Comparison of ENCODE assay signal across 23 cellular contexts in genomic region chr1:226353698-226354525, GRCh38. TPM values are rescaled to one million over a fixed set of nuclear protein-coding genes. Genes with fewer than 3 reads are reported as not detected.
A peak's percentile ranks its signal among the peaks of the same experiment; 100 is the strongest.
DNase-seq lines count a peak whose midpoint lies in the region; ATAC-seq, FAIRE-seq and TF ChIP-seq lines count a peak whose summit lies in the region.
"Had no signal": no experiment of that assay in that cellular context is flagged by ENCODE, and none has a peak within 500 bp of the region (broad histone marks: within the 10 kb centered on the region; RNA-seq: fewer than 3 reads in every experiment).

No MANE protein-coding gene starts in this region.

- peak overlapping the region; percentile 33 for H3K4me3 ChIP-seq in OCI-LY1 (ENCODE audit: low read depth, low read length, poor library complexity, severe bottlenecking)
- no peak overlapping the region for H3K4me3 ChIP-seq in cardiac muscle cell
- H3K4me3 ChIP-seq in neural progenitor cell = no peak overlapping the region
- H3K4me3 ChIP-seq: esophagus squamous epithelium, mucosa of descending colon, SJSA1, tibial artery had no signal

- H4K20me1 ChIP-seq in OCI-LY1 (ENCODE audit: insufficient read depth, low read length) (no peaks in the 10 kb centered on the region), neural progenitor cell (ENCODE audit: low read depth) (no peaks in the 10 kb centered on the region)

- no peak for ATAC-seq in HG02884 (IDR thresholded peaks at IDR 0.05; ENCODE audit: unreplicated experiment)
- ATAC-seq: activated CD4-positive, alpha-beta T cell treated with anti-CD3 and anti-CD28 coated beads for 36 hours; mucosa of descending colon had no signal

- H3F3A ChIP-seq in OCI-LY1 (ENCODE audit: insufficient read depth, low read length) = peaks cover 12% of the 10 kb centered on the region; the same call in 1 of the 2 replicates
- no peaks in the 10 kb centered on the region for H3F3A ChIP-seq in neural progenitor cell (ENCODE audit: low read depth)

- H3K27me3 Mint-ChIP-seq in neural progenitor cell (ENCODE audit: insufficient read depth, low read depth) = peaks cover 2% of the 10 kb centered on the region
- H3K27me3 Mint-ChIP-seq: activated CD4-positive, alpha-beta T cell treated with anti-CD3 and anti-CD28 coated beads for 36 hours; activated T-cell treated with anti-CD3 and anti-CD28 coated beads, Interleukin-2, amount 50 U/mL, for 24 hours had no signal

- no peak for TF ChIP-seq CTCF in OCI-LY1 (IDR thresholded peaks at IDR 0.05; ENCODE audit: low read length)
- TF ChIP-seq CTCF in cardiac muscle cell (IDR thresholded peaks at IDR 0.05; ENCODE audit: low read depth, low read length) = no peak
- TF ChIP-seq CTCF in neural progenitor cell (IDR thresholded peaks at IDR 0.05) = no peak

- H3K4me2 ChIP-seq in OCI-LY1 (ENCODE audit: low read length) (peak overlapping the region; percentile 60), neural progenitor cell (no peak overlapping the region)

- H3K4me3 Mint-ChIP-seq in neural progenitor cell = no peak overlapping the region
- H3K4me3 Mint-ChIP-seq: activated CD4-positive, alpha-beta T cell treated with anti-CD3 and anti-CD28 coated beads for 36 hours; activated T-cell treated with anti-CD3 and anti-CD28 coated beads, Interleukin-2, amount 50 U/mL, for 24 hours; stimulated activated naive CD8-positive, alpha-beta T cell treated with anti-CD3 and anti-CD28 coated beads, Interleukin-15, amount 100 ng/mL, for 72 hours had no signal

- H3K4me1 Mint-ChIP-seq in neural progenitor cell = peaks cover 21% of the 10 kb centered on the region
- H3K4me1 Mint-ChIP-seq: activated CD4-positive, alpha-beta T cell treated with anti-CD3 and anti-CD28 coated beads for 36 hours had no signal

- H3K9ac ChIP-seq in OCI-LY1 (ENCODE audit: low read length) = peak overlapping the region; percentile 65
- no peak overlapping the region for H3K9ac ChIP-seq in neural progenitor cell

- no peaks in the 10 kb centered on the region for H3K79me2 ChIP-seq in OCI-LY1 (ENCODE audit: insufficient read depth, low read length)
- H3K79me2 ChIP-seq in neural progenitor cell (ENCODE audit: low read depth) = no peaks in the 10 kb centered on the region

- H3K9me3 ChIP-seq in OCI-LY1 (ENCODE audit: low read length) (no peaks in the 10 kb centered on the region), cardiac muscle cell (ENCODE audit: low read depth) (no peaks in the 10 kb centered on the region), neural progenitor cell (ENCODE audit: low read depth) (no peaks in the 10 kb centered on the region)
- H3K9me3 ChIP-seq: esophagus squamous epithelium, mucosa of descending colon, SJSA1, tibial artery had no signal

- H3K4me1 ChIP-seq in OCI-LY1 (ENCODE audit: insufficient read depth, low read length, severe bottlenecking) = peaks cover 78% of the 10 kb centered on the region
- H3K4me1 ChIP-seq in cardiac muscle cell (ENCODE audit: low read depth) = peaks cover 67% of the 10 kb centered on the region
- peaks cover 10% of the 10 kb centered on the region for H3K4me1 ChIP-seq in neural progenitor cell
- H3K4me1 ChIP-seq: SJSA1 had no signal

- TF ChIP-seq POLR2A in GM12891 (IDR thresholded peaks at IDR 0.05; ENCODE audit: low read depth, low read length) (0 out of 2 replicates have a peak, but pooled peaks have one; percentile 7), H54 (IDR thresholded peaks at IDR 0.05; ENCODE audit: low read depth, low read length) (no peak)

- H2AFZ ChIP-seq in OCI-LY1 (ENCODE audit: low read length) (no peak overlapping the region), neural progenitor cell (replicated peaks) (no peak overlapping the region)

- peak overlapping the region; percentile 3 for H3K27ac Mint-ChIP-seq in neural progenitor cell
- H3K27ac Mint-ChIP-seq: activated CD4-positive, alpha-beta T cell treated with anti-CD3 and anti-CD28 coated beads for 36 hours; activated T-cell treated with anti-CD3 and anti-CD28 coated beads, Interleukin-2, amount 50 U/mL, for 24 hours; stimulated activated naive CD8-positive, alpha-beta T cell treated with anti-CD3 and anti-CD28 coated beads, Interleukin-15, amount 100 ng/mL, for 72 hours had no signal

- peaks cover 8% of the 10 kb centered on the region for H3K36me3 Mint-ChIP-seq in neural progenitor cell

- H3K27me3 ChIP-seq in OCI-LY1 (ENCODE audit: insufficient read depth, low read length) (no peaks in the 10 kb centered on the region), cardiac muscle cell (no peaks in the 10 kb centered on the region), neural progenitor cell (no peaks in the 10 kb centered on the region)
- H3K27me3 ChIP-seq: esophagus squamous epithelium, SJSA1 had no signal

- no peaks in the 10 kb centered on the region for H3K9me2 ChIP-seq in OCI-LY1 (ENCODE audit: low read depth, low read length)

- H3K27ac ChIP-seq in OCI-LY1 (ENCODE audit: low read depth, low read length, poor library complexity, severe bottlenecking) (peak overlapping the region; percentile 96), cardiac muscle cell (peak overlapping the region; percentile 87), neural progenitor cell (no peak overlapping the region)
- H3K27ac ChIP-seq: esophagus squamous epithelium, SJSA1, tibial artery had no signal

- peak; percentile 16 for FAIRE-seq in GM12891 (lab: Jason Lieb, UNC)
- FAIRE-seq in H54 (lab: Jason Lieb, UNC) = no peak
- FAIRE-seq: frontal cortex, RCC 7860 had no signal

- DNase-seq in GM12891 (ENCODE audit: insufficient read length, low spot score) (no peak), cardiac muscle cell (ENCODE audit: low read depth in 1 of 2, low spot score in 1 of 2) (peak in 1 of 2 donors; percentile 52), neural progenitor cell (ENCODE audit: low spot score) (no peak), H54 (ENCODE audit: insufficient read length, low spot score) (no peak), MV-4-11 (lab: John Stamatoyannopoulos, UW) (no peak)
- DNase-seq: activated CD4-positive, alpha-beta T cell treated with anti-CD3 and anti-CD28 coated beads for 36 hours; activated naive CD4-positive, alpha-beta T cell; activated T-cell treated with anti-CD3 and anti-CD28 coated beads, Interleukin-2, amount 50 U/mL, for 24 hours; amygdala; esophagus squamous epithelium; IMR-90; mucosa of descending colon; NCI-H1417; NCI-H2081 treated with DMSO at 0.1 percent for 48 hours; NCI-H510A; stimulated activated naive CD8-positive, alpha-beta T cell treated with anti-CD3 and anti-CD28 coated beads, Interleukin-15, amount 100 ng/mL, for 72 hours; T-helper 1 cell; tibial artery had no signal

- no peaks in the 10 kb centered on the region for H3K9me3 Mint-ChIP-seq in neural progenitor cell
- H3K9me3 Mint-ChIP-seq: activated T-cell treated with anti-CD3 and anti-CD28 coated beads, Interleukin-2, amount 50 U/mL, for 24 hours; stimulated activated naive CD8-positive, alpha-beta T cell treated with anti-CD3 and anti-CD28 coated beads, Interleukin-15, amount 100 ng/mL, for 72 hours had no signal

- H3K36me3 ChIP-seq in OCI-LY1 (ENCODE audit: insufficient read depth, low read length) = peaks cover 17% of the 10 kb centered on the region
- no peaks in the 10 kb centered on the region for H3K36me3 ChIP-seq in cardiac muscle cell
- no peaks in the 10 kb centered on the region for H3K36me3 ChIP-seq in neural progenitor cell

TF ChIP-seq in GM12891, 5 proteins besides CTCF, POLR2A, EP300 and RAD21:
- TF ChIP-seq TAF1 (IDR thresholded peaks at IDR 0.05; ENCODE audit: low read depth, low read length) (no peak), POLR2AphosphoS5 (IDR thresholded peaks at IDR 0.05; ENCODE audit: low read depth, low read length) (no peak), PAX5 (IDR thresholded peaks at IDR 0.05; ENCODE audit: insufficient read depth, low read length, severe bottlenecking) (no peak), SPI1 (IDR thresholded peaks at IDR 0.05; ENCODE audit: low read depth, low read length) (no peak), POU2F2 (IDR thresholded peaks at IDR 0.05; ENCODE audit: low read depth, low read length) (no peak)

RNA-seq across cellular contexts. Expression of gene LIN9, which starts 44.9 kb away (rescaled TPM):
- 1.9 TPM for polyA plus RNA-seq in GM12891 (2012; ENCODE audit: low read depth, missing spikeins)
- total RNA-seq in cardiac muscle cell (11.3 and 12.6 TPM in 2 replicates), neural progenitor cell (ENCODE audit: low replicate concordance) (20.8 and 34.4 TPM in 2 replicates)
- 9.7 and 16.6 TPM in 2 replicates for polyA plus RNA-seq in cardiac muscle cell

RNA-seq across cellular contexts. Expression of gene PARP1, which starts 54.0 kb away (rescaled TPM):
- 145 TPM for polyA plus RNA-seq in GM12891 (2012; ENCODE audit: low read depth, missing spikeins)
- total RNA-seq in cardiac muscle cell (293 and 373 TPM in 2 replicates), neural progenitor cell (ENCODE audit: low replicate concordance) (237 and 345 TPM in 2 replicates)
- polyA plus RNA-seq in cardiac muscle cell = 192 and 243 TPM in 2 replicates
